Comparison of ENCODE assay signal across 5 cellular contexts in genomic region chr2:162825578-162825977, GRCh38.
TF ChIP-seq lines count a peak whose summit lies in the region.

No MANE protein-coding gene starts in this region.

TF ChIP-seq in SK-N-SH, 30 proteins besides CTCF, POLR2A, EP300 and RAD21 (continues in another document):
- no peak for TF ChIP-seq FOXJ3 (CRISPR knock-in tag; IDR thresholded peaks at IDR 0.05)
- TF ChIP-seq GATA2 (CRISPR knock-in tag; IDR thresholded peaks at IDR 0.05) = no peak
- no peak for TF ChIP-seq ZBTB33 (IDR thresholded peaks at IDR 0.05; ENCODE audit: borderline replicate concordance, low read depth)

TF ChIP-seq in SK-N-SH treated with all-trans-retinoic acid at 6 μM for 48 hours, 23 proteins besides CTCF, POLR2A, EP300 and RAD21:
- TF ChIP-seq SNAI2 (CRISPR knock-in tag; IDR thresholded peaks at IDR 0.05) = no peak
- TF ChIP-seq TOX (CRISPR knock-in tag; IDR thresholded peaks at IDR 0.05; ENCODE audit: borderline replicate concordance) = no peak
- TF ChIP-seq CSDC2 (CRISPR knock-in tag; IDR thresholded peaks at IDR 0.05) = no peak
- no peak for TF ChIP-seq ZNF70 (CRISPR knock-in tag; IDR thresholded peaks at IDR 0.05)

TF ChIP-seq in A549, 52 proteins besides CTCF, POLR2A, EP300 and RAD21:
- peak; percentile 85 for TF ChIP-seq MAFK (IDR thresholded peaks at IDR 0.05; ENCODE audit: partially characterized antibody)
- no peak for TF ChIP-seq ATOH8 (CRISPR knock-in tag; IDR thresholded peaks at IDR 0.05; ENCODE audit: low read depth)
- no peak for TF ChIP-seq EHF (CRISPR knock-in tag; IDR thresholded peaks at IDR 0.05)

TF ChIP-seq in IMR-90, 13 proteins besides CTCF, POLR2A, EP300 and RAD21:
- TF ChIP-seq CEBPB (IDR thresholded peaks at IDR 0.05; ENCODE audit: low read depth, low read length) (no peak), MXI1 (IDR thresholded peaks at IDR 0.05; ENCODE audit: borderline replicate concordance, low read depth, low read length) (no peak), MAFK (IDR thresholded peaks at IDR 0.05; ENCODE audit: low read depth, low read length) (peak; percentile 83)

TF ChIP-seq in K562, 482 proteins besides CTCF, POLR2A, EP300 and RAD21:
- TF ChIP-seq HOXB6 (CRISPR knock-in tag; IDR thresholded peaks at IDR 0.05; ENCODE audit: borderline replicate concordance) (no peak), C11orf30 (IDR thresholded peaks at IDR 0.05; ENCODE audit: low read depth) (peak; percentile 27; the same call in 1 of the 2 replicates), MAFG (tag; conservative IDR thresholded peaks at IDR 0.05) (peak; percentile 29), FIP1L1 (IDR thresholded peaks at IDR 0.05; ENCODE audit: low read depth, low read length, poor library complexity, severe bottlenecking) (no peak), ZNF655 (CRISPR knock-in tag; IDR thresholded peaks at IDR 0.05) (no peak), SPI1 (IDR thresholded peaks at IDR 0.05; ENCODE audit: borderline replicate concordance, low read depth, low read length) (no peak), MAFF (IDR thresholded peaks at IDR 0.05; ENCODE audit: low read length) (peak; percentile 55), ZNF316 (IDR thresholded peaks at IDR 0.05) (peak; percentile 78), CUX1 (CRISPR knock-in tag; IDR thresholded peaks at IDR 0.05) (no peak), TEAD1 (CRISPR knock-in tag; IDR thresholded peaks at IDR 0.05) (no peak), MAFK (IDR thresholded peaks at IDR 0.05; ENCODE audit: low read length) (peak; percentile 40; the same call in 1 of the 2 replicates)
TF ChIP-seq in K562: peak in this region for 5.
